9 cellular contexts compared by ENCODE assay signal in the genomic region with DNA sequence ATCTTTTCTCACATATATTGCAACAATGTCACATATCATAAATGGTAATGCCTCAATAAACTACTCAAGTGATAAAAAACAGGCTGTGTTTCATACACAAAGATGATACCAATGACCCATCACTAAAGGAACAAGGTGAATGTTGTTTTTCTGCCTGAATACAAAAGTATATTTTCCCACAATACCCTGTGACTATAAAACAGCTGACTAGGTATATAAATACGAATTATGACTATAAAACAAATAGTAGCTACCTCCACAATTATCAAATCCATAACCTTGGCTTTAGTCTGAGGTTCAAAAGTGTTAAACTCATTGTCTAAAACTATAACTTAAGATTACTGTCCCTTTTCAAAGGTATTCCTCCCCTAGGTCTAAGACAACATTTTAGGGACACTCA. TPM values are rescaled to one million over a fixed set of nuclear protein-coding genes. Genes with fewer than 3 reads are reported as not detected.
"Had no signal": no experiment of that assay in that cellular context is flagged by ENCODE, and none has a peak within 500 bp of the region (broad histone marks: within the 10 kb centered on the region; RNA-seq: fewer than 3 reads in every experiment).

No MANE protein-coding gene starts in this region.

- H3K27me3 Mint-ChIP-seq: IgD-negative memory B cell had no signal

- H3K9me3 Mint-ChIP-seq: GM23338, H9 had no signal

- H3K36me3 Mint-ChIP-seq: IgD-negative memory B cell had no signal

- DNase-seq: H9, HCEC 1CT, KG1 had no signal

- H3K4me3 ChIP-seq: GM23338 had no signal

- H3K4me2 ChIP-seq: GM23338 had no signal

- H3K4me1 Mint-ChIP-seq: GM23338, IgD-negative memory B cell had no signal

- H3K27ac Mint-ChIP-seq: GM23338, H9, IgD-negative memory B cell had no signal

- H3K4me3 Mint-ChIP-seq: GM23338, H9, IgD-negative memory B cell had no signal

- FAIRE-seq: H1, H54, HTR-8/SVneo had no signal

- H2AFZ ChIP-seq: GM23338 had no signal

- ATAC-seq: GM23338 had no signal

RNA-seq across cellular contexts. Expression of gene MPDZ, which starts 58.7 kb away (rescaled TPM):
- total RNA-seq: HT-29 had no signal
- polyA plus RNA-seq: IgD-negative memory B cell had no signal
